In the genomic region with DNA sequence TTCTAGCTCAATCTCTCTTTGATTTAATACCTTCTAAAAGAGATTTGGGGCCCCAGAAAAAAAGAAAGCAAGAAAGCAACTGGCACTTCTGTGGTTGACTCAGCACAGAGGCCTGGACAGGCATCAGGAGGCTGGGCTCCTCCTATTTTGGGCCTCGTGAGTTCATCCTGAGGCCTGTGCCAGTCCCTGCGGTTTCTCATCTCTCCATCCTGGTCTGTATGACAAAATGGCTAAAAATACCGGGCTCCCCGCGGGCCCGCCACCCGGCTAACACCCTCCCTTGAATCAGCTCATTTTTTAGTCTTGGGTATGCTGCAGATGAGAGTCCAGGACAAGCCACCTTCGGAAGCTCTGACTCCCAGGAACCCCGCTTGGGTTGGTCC, we compare ENCODE assay signal across 9 cellular contexts.
A peak's percentile ranks its signal among the peaks of the same experiment; 100 is the strongest.
DNase-seq lines count a peak whose midpoint lies in the region; ATAC-seq lines count a peak whose summit lies in the region.
"Had no signal": no experiment of that assay in that cellular context is flagged by ENCODE, and none has a peak within 500 bp of the region (broad histone marks: within the 10 kb centered on the region; RNA-seq: fewer than 3 reads in every experiment).

No MANE protein-coding gene starts in this region.

- H3K36me3 ChIP-seq in SJCRH30 = no peaks in the 10 kb centered on the region

- H3K9me3 ChIP-seq in SJCRH30 (replicated peaks) = no peaks in the 10 kb centered on the region

- H3K27me3 ChIP-seq in SJCRH30 = 0 out of 2 replicates have a peak, but pooled peaks cover 5% of the 10 kb centered on the region

- DNase-seq in GOT3 (lab: John Stamatoyannopoulos, UW) (peak; percentile 65), SJCRH30 (peak; percentile 45 to 51), fibroblast of the conjunctiva (ENCODE audit: low read depth) (peak; percentile 42), NCI-H748 (lab: John Stamatoyannopoulos, UW; ENCODE audit: unreplicated experiment) (no peak), DMS53 treated with DMSO at 0.1 percent for 48 hours (lab: John Stamatoyannopoulos, UW; ENCODE audit: unreplicated experiment) (no peak)
- DNase-seq in stimulated activated naive CD8-positive, alpha-beta T cell treated with anti-CD3 and anti-CD28 coated beads, Interleukin-15, Interleukin-2, amounts not matched to agents 100 U/mL and 50 U/mL, for 24 hours = no peak
- DNase-seq: activated T-cell treated with anti-CD3 and anti-CD28 coated beads, Interleukin-2, amount 50 U/mL, for 4 hours; NCI-H1092 treated with DMSO at 0.1 percent for 48 hours had no signal

- peaks cover 7% of the 10 kb centered on the region for H3K4me1 ChIP-seq in SJCRH30

- H3K27ac ChIP-seq in SJCRH30 = peak overlapping the region; percentile 18; the same call in 1 of the 2 replicates

- H3K4me3 ChIP-seq in SJCRH30 = peak overlapping the region; percentile 35

- ATAC-seq in stimulated activated naive CD8-positive, alpha-beta T cell treated with anti-CD3 and anti-CD28 coated beads, Interleukin-15, Interleukin-2, amounts not matched to agents 100 U/mL and 50 U/mL, for 24 hours = peak; percentile 56
- ATAC-seq in GM21528 (IDR thresholded peaks at IDR 0.05; ENCODE audit: low FRiP score, unreplicated experiment) = no peak

Comparison
In these comparisons a context has a peak if more than half of its experiments do, and no peak if none do; other contexts are left out.
1. DNase-seq: peak in GOT3 (single experiment), SJCRH30 (2 of 2) and fibroblast of the conjunctiva (single experiment); none in stimulated activated naive CD8-positive, alpha-beta T cell treated with anti-CD3 and anti-CD28 coated beads, Interleukin-15, Interleukin-2, amounts not matched to agents 100 U/mL and 50 U/mL, for 24 hours (single experiment), NCI-H748 (single experiment) and DMS53 treated with DMSO at 0.1 percent for 48 hours (single experiment).